In genomic region chr2:62001431-62001830, GRCh38 we compare ENCODE assay signal across 9 cellular contexts.
"Had no signal": no experiment of that assay in that cellular context is flagged by ENCODE, and none has a peak within 500 bp of the region (broad histone marks: within the 10 kb centered on the region; RNA-seq: fewer than 3 reads in every experiment).

No MANE protein-coding gene starts in this region.

- H3K4me3 Mint-ChIP-seq: GM23338, H9, HFFc6 had no signal

- H3K4me2 ChIP-seq: GM23338 had no signal

- H3K4me1 Mint-ChIP-seq: GM23338, H9 had no signal

- H3K9me3 ChIP-seq: HAP-1 had no signal

- H3K4me3 ChIP-seq: GM23248, GM23338, HAP-1 had no signal

- H3K9ac ChIP-seq: GM23248 had no signal

- DNase-seq: GM23248, GOT3, H7, H9, HCEC 1CT, HFFc6 had no signal

- H3K4me1 ChIP-seq: HAP-1 had no signal

- H2AFZ ChIP-seq: GM23248, GM23338 had no signal

- H3K27ac Mint-ChIP-seq: GM23338, H9, HFFc6 had no signal

- ATAC-seq: GM23338, HCT116 had no signal

- H3K9me3 Mint-ChIP-seq: GM23338, H9, HFFc6 had no signal

- H3K27ac ChIP-seq: GM23248 had no signal

- H3K36me3 ChIP-seq: HAP-1 had no signal
